8 cellular contexts compared by ENCODE assay signal in the genomic region with DNA sequence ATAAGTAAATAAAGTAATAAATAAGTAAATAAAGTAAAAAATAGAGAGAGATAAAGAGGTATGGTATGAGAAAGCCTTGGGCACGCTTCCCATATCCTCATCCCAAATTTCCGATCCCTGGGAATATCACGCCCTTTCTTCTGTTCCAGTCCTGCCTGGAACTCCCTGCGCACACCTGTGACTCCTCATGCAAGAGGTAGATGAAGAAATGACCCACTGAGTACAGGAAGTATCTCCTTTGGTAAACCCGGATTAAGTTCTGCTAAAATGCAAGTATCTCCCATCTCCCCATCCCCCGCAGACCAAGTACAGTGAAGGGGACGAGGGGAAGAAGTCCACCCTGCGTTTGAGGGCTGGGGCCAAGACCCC. TPM values are rescaled to one million over a fixed set of nuclear protein-coding genes. Genes with fewer than 3 reads are reported as not detected.
DNase-seq lines count a peak whose midpoint lies in the region; ATAC-seq and TF ChIP-seq lines count a peak whose summit lies in the region.

No MANE protein-coding gene starts in this region.

- H3K27ac Mint-ChIP-seq in CD4-positive, alpha-beta memory T cell, result peak overlapping the region; percentile 92 to 99 (median 99)
- peak overlapping the region; percentile 9 for H3K27ac Mint-ChIP-seq in nephron progenitor cell

- peak overlapping the region; percentile 98 for H3K27ac ChIP-seq in CD4-positive, alpha-beta memory T cell (ENCODE audit: low read depth, low read length)
- H3K27ac ChIP-seq in HL-60 (replicated peaks), result peak overlapping the region; percentile 90; the same call in 1 of the 2 replicates

- H3K27me3 ChIP-seq in CD4-positive, alpha-beta memory T cell (ENCODE audit: insufficient read depth, low read length), result no peaks in the 10 kb centered on the region
- no peaks in the 10 kb centered on the region for H3K27me3 ChIP-seq in HL-60 (ENCODE audit: insufficient read depth, poor library complexity, severe bottlenecking)

- peak overlapping the region; percentile 65 to 74 for H3K4me3 ChIP-seq in CD4-positive, alpha-beta memory T cell (ENCODE audit: low read length in 2 of 2)
- H3K4me3 ChIP-seq in HL-60 (replicated peaks; ENCODE audit: insufficient read depth, low read length), result peak overlapping the region; percentile 91
- peak overlapping the region; percentile 88 for H3K4me3 ChIP-seq in choroid plexus epithelial cell (ENCODE audit: low read depth, low read length)

- intact Hi-C loops in CD4-positive, alpha-beta memory T cell (cut with micrococcal nuclease), result loop anchor here (1.0 to 2.0 kb wide), 2 partner anchors 132 to 239 kb away; a partner anchor contains a TSS

- H3K4me1 ChIP-seq in CD4-positive, alpha-beta memory T cell (ENCODE audit: insufficient read depth, low read length), result peaks cover 33% of the 10 kb centered on the region

- no peak for DNase-seq in CD4-positive, alpha-beta memory T cell
- DNase-seq in HL-60 (ENCODE audit: low read depth in 1 of 2, low spot score in 1 of 2), result no peak
- DNase-seq in choroid plexus epithelial cell (ENCODE audit: low read depth), result no peak
- DNase-seq in nephron progenitor cell, result no peak
- DNase-seq in NCI-H1436 treated with DMSO at 0.1 percent for 48 hours (lab: John Stamatoyannopoulos, UW), result no peak
- no peak for DNase-seq in NCI-H2171 (lab: John Stamatoyannopoulos, UW)
- no peak for DNase-seq in activated CD4-positive, alpha-beta T cell treated with anti-CD3 and anti-CD28 coated beads, Interleukin-2, amount 50 U/mL, for 4 hours

- ATAC-seq in GM21360 (IDR thresholded peaks at IDR 0.05; ENCODE audit: unreplicated experiment), result no peak

- POLR2A ChIA-PET in CD4-positive, alpha-beta memory T cell (lab: Charles Lee; ENCODE audit: partially characterized antibody), result interaction anchor here (0.9 to 3.0 kb wide), 11 partner anchors 12 to 620 kb away, joined by 3 to 33 read pairs (median 4); a partner anchor contains a TSS

- H3K9me3 Mint-ChIP-seq in CD4-positive, alpha-beta memory T cell, result no peaks in the 10 kb centered on the region
- H3K9me3 Mint-ChIP-seq in nephron progenitor cell, result peaks cover 53% of the 10 kb centered on the region

- peaks cover 0 to 24% of the 10 kb centered on the region in 2 donors for H3K36me3 Mint-ChIP-seq in CD4-positive, alpha-beta memory T cell
- H3K36me3 Mint-ChIP-seq in nephron progenitor cell (ENCODE audit: low read depth), result peaks cover 29% of the 10 kb centered on the region

- no peaks in the 10 kb centered on the region for H3K27me3 Mint-ChIP-seq in CD4-positive, alpha-beta memory T cell
- peaks cover 16% of the 10 kb centered on the region for H3K27me3 Mint-ChIP-seq in nephron progenitor cell (ENCODE audit: low read depth, poor library complexity)

- CTCF ChIA-PET in CD4-positive, alpha-beta memory T cell (lab: Charles Lee; ENCODE audit: partially characterized antibody), result interaction anchor here (1.0 to 4.9 kb wide), 7 partner anchors 22 to 365 kb away, joined by 3 to 19 read pairs (median 6); a partner anchor contains a TSS

- TF ChIP-seq CTCF in HL-60 (IDR thresholded peaks at IDR 0.05; ENCODE audit: insufficient read depth, low read length) (no peak), choroid plexus epithelial cell (conservative IDR thresholded peaks at IDR 0.05; ENCODE audit: low read depth, low read length) (no peak), nephron progenitor cell (IDR thresholded peaks at IDR 0.05) (no peak)

- peaks cover 29 to 53% (median 38%) of the 10 kb centered on the region in 4 donors for H3K4me1 Mint-ChIP-seq in CD4-positive, alpha-beta memory T cell
- H3K4me1 Mint-ChIP-seq in nephron progenitor cell, result peaks cover 26% of the 10 kb centered on the region

- no peaks in the 10 kb centered on the region for H3K9me3 ChIP-seq in CD4-positive, alpha-beta memory T cell (ENCODE audit: control insufficient read depth in 1 of 2, low read length in 2 of 2)

- peak overlapping the region; percentile 94 to 99 (median 97) for H3K4me3 Mint-ChIP-seq in CD4-positive, alpha-beta memory T cell
- H3K4me3 Mint-ChIP-seq in nephron progenitor cell, result peak overlapping the region; percentile 96

- peaks cover 13% of the 10 kb centered on the region for H3K36me3 ChIP-seq in CD4-positive, alpha-beta memory T cell (ENCODE audit: insufficient read depth, low read length)

RNA-seq across cellular contexts. Expression of a gene that starts 0.4 kb away (rescaled TPM):
- 10 to 100 TPM; 26.9 to 32.8 TPM for total RNA-seq in CD4-positive, alpha-beta memory T cell
- 10 to 100 TPM; 17.0 to 18.5 TPM for polyA plus RNA-seq in CD4-positive, alpha-beta memory T cell

RNA-seq across cellular contexts. Expression of a gene that starts 6.0 kb away (rescaled TPM):
- 1 to 10 TPM; 2.1 to 2.6 TPM for total RNA-seq in CD4-positive, alpha-beta memory T cell
- under 1 TPM in 1 of 2 donors, not detected in 1; 0.52 TPM for polyA plus RNA-seq in CD4-positive, alpha-beta memory T cell

RNA-seq across cellular contexts. Expression of a gene that starts 22.3 kb away (rescaled TPM):
- total RNA-seq in CD4-positive, alpha-beta memory T cell, result 1 to 10 TPM; 4.0 to 7.4 TPM
- polyA plus RNA-seq in CD4-positive, alpha-beta memory T cell, result 1 to 10 TPM; 1.6 to 2.2 TPM
